ENCODE assay signal across 9 cellular contexts in genomic region chr10:23067939-23068775, GRCh38. TPM values are rescaled to one million over a fixed set of nuclear protein-coding genes. Genes with fewer than 3 reads are reported as not detected.
DNase-seq lines count a peak whose midpoint lies in the region; ATAC-seq, FAIRE-seq and TF ChIP-seq lines count a peak whose summit lies in the region.
"Had no signal": no experiment of that assay in that cellular context is flagged by ENCODE, and none has a peak within 500 bp of the region (broad histone marks: within the 10 kb centered on the region; RNA-seq: fewer than 3 reads in every experiment).

No MANE protein-coding gene starts in this region.

- H3K36me3 ChIP-seq in bronchial epithelial cell (ENCODE audit: control insufficient read depth, insufficient read depth, low read length) (no peaks in the 10 kb centered on the region), kidney epithelial cell (ENCODE audit: control insufficient read depth, insufficient read depth, low read length) (no peaks in the 10 kb centered on the region)

- no peak overlapping the region for H3K27ac Mint-ChIP-seq in WTC11

- no peaks in the 10 kb centered on the region for H3K36me3 Mint-ChIP-seq in WTC11

- H3K4me3 Mint-ChIP-seq in WTC11, result no peak overlapping the region

- POLR2A ChIA-PET in WTC11 (lab: Charles Lee), result no interaction called here

- DNase-seq in EL, result peak; percentile 66
- peak; percentile 37 for DNase-seq in HFF-Myc (ENCODE audit: extremely low read depth, low read depth)
- peak; percentile 21 for DNase-seq in NCI-H2171 treated with DMSO at 0.1 percent for 48 hours (lab: John Stamatoyannopoulos, UW)
- peak; percentile 76 for DNase-seq in WTC11 (ENCODE audit: low spot score)
- DNase-seq in bronchial epithelial cell (ENCODE audit: low read depth), result peak; percentile 61
- peak; percentile 12 for DNase-seq in kidney epithelial cell (ENCODE audit: low read depth)
- peak; percentile 78 for DNase-seq in stimulated activated CD4-positive, alpha-beta T cell treated with anti-CD3 and anti-CD28 coated beads, Interleukin-2, amount 100 ng/mL, for 24 hours

- H3K9me3 Mint-ChIP-seq in WTC11, result no peaks in the 10 kb centered on the region

- TF ChIP-seq CTCF in HFF-Myc (IDR thresholded peaks at IDR 0.05; ENCODE audit: low read depth, low read length, missing control alignments), result peak; percentile 89
- peak; percentile 89 for TF ChIP-seq CTCF in WTC11 (IDR thresholded peaks at IDR 0.05)
- peak; percentile 89 for TF ChIP-seq CTCF in bronchial epithelial cell (IDR thresholded peaks at IDR 0.05; ENCODE audit: insufficient read depth, low read length, severe bottlenecking)
- TF ChIP-seq CTCF in kidney epithelial cell (IDR thresholded peaks at IDR 0.05; ENCODE audit: insufficient read depth, low read length, poor library complexity, severe bottlenecking), result peak; percentile 81

- peak; percentile 92 for ATAC-seq in WTC11
- ATAC-seq in HG03571 (IDR thresholded peaks at IDR 0.05; ENCODE audit: unreplicated experiment), result no peak

- CTCF ChIA-PET in WTC11 (lab: Charles Lee), result no interaction called here

- H3K4me3 ChIP-seq in HFF-Myc (replicated peaks; ENCODE audit: low read depth, low read length) (no peak overlapping the region), bronchial epithelial cell (ENCODE audit: low read depth, low read length) (no peak overlapping the region), kidney epithelial cell (ENCODE audit: low read depth, low read length) (no peak overlapping the region)

- H3K27me3 ChIP-seq in bronchial epithelial cell (ENCODE audit: control insufficient read depth, insufficient read depth, low read length) (no peaks in the 10 kb centered on the region), kidney epithelial cell (ENCODE audit: control insufficient read depth, insufficient read depth, low read length) (no peaks in the 10 kb centered on the region)

- H3K27me3 Mint-ChIP-seq in WTC11 (ENCODE audit: low read depth), result no peaks in the 10 kb centered on the region; the same call in 1 of the 2 replicates

- no peak for FAIRE-seq in bronchial epithelial cell (lab: Jason Lieb, UNC)
- FAIRE-seq: endometrium had no signal

- H3K4me1 Mint-ChIP-seq in WTC11, result peaks cover 9% of the 10 kb centered on the region

TF ChIP-seq in WTC11, 78 proteins besides CTCF, POLR2A, EP300 and RAD21:
- TF ChIP-seq AR (CRISPR knock-in tag; IDR thresholded peaks at IDR 0.05) (no peak), ZMAT4 (CRISPR knock-in tag; IDR thresholded peaks at IDR 0.05) (no peak), NFE2L1 (CRISPR knock-in tag; IDR thresholded peaks at IDR 0.05) (no peak)
TF ChIP-seq in WTC11: peak in this region for 0.

RNA-seq across cellular contexts. Expression of gene MSRB2, which starts 27.2 kb away (rescaled TPM):
- total RNA-seq in WTC11 (2021) (9.6 to 15.0 TPM (median 14.1 TPM) in 3 replicates), bronchial epithelial cell (11.1 and 13.7 TPM in 2 replicates), kidney epithelial cell (21.9 and 24.2 TPM in 2 replicates)

Comparison
In these comparisons a context has a peak if more than half of its experiments do, and no peak if none do; other contexts are left out.
1. DNase-seq: peak in every context shown above with its lines; median percentile 78 in stimulated activated CD4-positive, alpha-beta T cell treated with anti-CD3 and anti-CD28 coated beads, Interleukin-2, amount 100 ng/mL, for 24 hours; 76 in WTC11; 66 in EL; 61 in bronchial epithelial cell; 37 in HFF-Myc; 21 in NCI-H2171 treated with DMSO at 0.1 percent for 48 hours; 12 in kidney epithelial cell.